8 cellular contexts compared by ENCODE assay signal in the genomic region with DNA sequence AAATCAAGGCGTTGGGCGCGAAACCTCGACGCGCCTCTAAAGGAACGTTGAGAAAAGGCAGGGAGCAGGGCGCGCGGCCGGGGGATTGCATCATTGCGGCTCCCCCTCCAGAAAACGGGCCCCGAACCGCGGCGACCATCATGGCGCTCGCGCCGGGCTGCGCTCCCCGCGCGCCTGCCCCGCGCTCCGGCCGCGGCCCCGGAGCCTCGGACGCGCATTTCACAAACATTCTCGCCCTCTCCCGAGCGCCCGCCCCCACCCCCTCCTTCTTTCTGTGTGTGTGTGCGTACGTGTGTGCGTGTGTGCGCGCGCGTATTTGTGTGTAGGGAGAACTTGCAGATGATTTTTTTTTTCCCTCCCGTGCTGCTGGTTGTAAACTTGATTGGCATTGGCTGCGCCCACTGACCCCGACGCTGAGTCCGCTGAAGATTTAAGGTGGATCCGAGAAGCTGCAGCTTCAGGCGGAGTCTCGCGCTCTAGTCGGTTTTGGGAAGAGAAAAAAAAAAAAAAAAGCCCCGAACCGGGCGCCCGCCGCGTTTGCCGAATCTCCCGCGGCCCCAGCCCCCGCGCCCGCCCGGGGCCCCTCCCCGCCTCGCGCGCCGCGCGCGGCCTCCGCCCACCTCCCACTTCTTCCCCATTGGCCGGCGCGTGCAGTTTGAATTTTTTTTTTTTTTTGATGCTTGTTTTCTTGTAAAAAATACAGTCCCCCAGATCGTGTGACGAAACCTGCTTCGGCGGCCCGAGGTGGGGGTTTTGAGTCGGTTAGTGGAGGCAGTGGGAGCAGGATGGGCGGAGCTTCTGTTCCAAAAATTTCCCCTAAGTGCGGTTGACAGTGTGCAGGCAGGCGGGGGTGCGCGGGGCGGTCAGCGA. TPM values are rescaled to one million over a fixed set of nuclear protein-coding genes. Genes with fewer than 3 reads are reported as not detected.
DNase-seq lines count a peak whose midpoint lies in the region; ATAC-seq and TF ChIP-seq lines count a peak whose summit lies in the region.

No MANE protein-coding gene starts in this region.

- DNase-seq in NCI-H524 treated with DMSO at 0.1 percent for 48 hours (lab: John Stamatoyannopoulos, UW) (peak; percentile 80), cortex of kidney (lab: John Stamatoyannopoulos, UW) (peak; percentile 25), left lung (peak; percentile 95 to 96)
- DNase-seq in activated CD4-positive, alpha-beta T cell treated with anti-CD3 and anti-CD28 coated beads, Interleukin-2, amount 10 ng/mL, durations not matched to agents 7 days and 5 days = peak; percentile 97
- DNase-seq in stimulated activated CD4-positive, alpha-beta T cell treated with anti-CD3 and anti-CD28 coated beads, Interleukin-2, amount 100 ng/mL, for 4 hours (ENCODE audit: low read depth) = peak; percentile 87

- intact Hi-C loops in left lung (cut with DNase I) = no loop called here

- no peaks in the 10 kb centered on the region for H3K9me3 Mint-ChIP-seq in activated CD4-positive, alpha-beta T cell treated with anti-CD3 and anti-CD28 coated beads, Interleukin-2, amount 10 ng/mL, durations not matched to agents 7 days and 5 days

- H3K27me3 ChIP-seq in BLaER1 = no peaks in the 10 kb centered on the region
- H3K27me3 ChIP-seq in left lung = no peaks in the 10 kb centered on the region

- no peaks in the 10 kb centered on the region for H3K9me3 ChIP-seq in BLaER1
- H3K9me3 ChIP-seq in left lung = no peaks in the 10 kb centered on the region

- H3K27me3 Mint-ChIP-seq in activated CD4-positive, alpha-beta T cell treated with anti-CD3 and anti-CD28 coated beads, Interleukin-2, amount 10 ng/mL, durations not matched to agents 7 days and 5 days = no peaks in the 10 kb centered on the region

- H3K36me3 ChIP-seq in BLaER1 = peaks cover 23% of the 10 kb centered on the region; the same call in 1 of the 2 replicates
- H3K36me3 ChIP-seq in left lung = peaks cover 0 to 18% of the 10 kb centered on the region in 2 donors

- H3K4me1 ChIP-seq in BLaER1 = peaks cover 51% of the 10 kb centered on the region
- peaks cover 8 to 48% of the 10 kb centered on the region in 2 donors for H3K4me1 ChIP-seq in left lung

- peak overlapping the region; percentile 100 for H3K27ac ChIP-seq in BLaER1
- H3K27ac ChIP-seq in left lung = peak overlapping the region; percentile 99 to 100

- H3K4me1 Mint-ChIP-seq in activated CD4-positive, alpha-beta T cell treated with anti-CD3 and anti-CD28 coated beads, Interleukin-2, amount 10 ng/mL, durations not matched to agents 7 days and 5 days = peaks cover 32% of the 10 kb centered on the region

- H3K4me3 Mint-ChIP-seq in activated CD4-positive, alpha-beta T cell treated with anti-CD3 and anti-CD28 coated beads, Interleukin-2, amount 10 ng/mL, durations not matched to agents 7 days and 5 days = peak overlapping the region; percentile 95

- H3K27ac Mint-ChIP-seq in activated CD4-positive, alpha-beta T cell treated with anti-CD3 and anti-CD28 coated beads, Interleukin-2, amount 10 ng/mL, durations not matched to agents 7 days and 5 days = peak overlapping the region; percentile 98

- H3K4me3 ChIP-seq in BLaER1 (peak overlapping the region; percentile 96), left lung (peak overlapping the region; percentile 71 to 90)

- peak; percentile 68 for ATAC-seq in GM19324 (IDR thresholded peaks at IDR 0.05; ENCODE audit: low FRiP score, unreplicated experiment)
- peak; percentile 55 for ATAC-seq in HG03460 (IDR thresholded peaks at IDR 0.05; ENCODE audit: unreplicated experiment)
- ATAC-seq in left lung = peak; percentile 76

- peak overlapping the region; percentile 100 for H3K9ac ChIP-seq in BLaER1

- H4K20me1 ChIP-seq in BLaER1 = peaks cover 6% of the 10 kb centered on the region; the same call in 1 of the 2 replicates

- peak overlapping the region; percentile 95 for H3K4me2 ChIP-seq in BLaER1

- CTCF ChIA-PET in activated CD4-positive, alpha-beta T cell treated with anti-CD3 and anti-CD28 coated beads, Interleukin-2, amount 10 ng/mL, durations not matched to agents 7 days and 5 days (lab: Charles Lee) = interaction anchor here (0.6 to 4.5 kb wide), 6 partner anchors 9 to 217 kb away, joined by 3 to 25 read pairs (median 4); no protein-coding TSS in a partner anchor

- H3K36me3 Mint-ChIP-seq in activated CD4-positive, alpha-beta T cell treated with anti-CD3 and anti-CD28 coated beads, Interleukin-2, amount 10 ng/mL, durations not matched to agents 7 days and 5 days (ENCODE audit: low read depth) = peaks cover 67% of the 10 kb centered on the region

- no peak for TF ChIP-seq CTCF in left lung (IDR thresholded peaks at IDR 0.05)

- POLR2A ChIA-PET in activated CD4-positive, alpha-beta T cell treated with anti-CD3 and anti-CD28 coated beads, Interleukin-2, amount 10 ng/mL, durations not matched to agents 7 days and 5 days (lab: Charles Lee) = interaction anchor here (0.9 to 3.6 kb wide), 5 partner anchors 10 to 369 kb away, joined by 5 to 25 read pairs (median 10); partner anchors contain the start of gene BORCS5

RNA-seq across cellular contexts. Expression of gene CDKN1B, which starts 8.2 kb away (rescaled TPM):
- total RNA-seq in activated CD4-positive, alpha-beta T cell treated with anti-CD3 and anti-CD28 coated beads, Interleukin-2, amount 10 ng/mL, durations not matched to agents 7 days and 5 days = 100 to 1,000 TPM; 105 to 117 TPM
- total RNA-seq in left lung = 10 to 100 TPM; 36.8 to 43.1 TPM

RNA-seq across cellular contexts. Expression of gene GPR19, which starts 29.3 kb away (rescaled TPM):
- total RNA-seq in activated CD4-positive, alpha-beta T cell treated with anti-CD3 and anti-CD28 coated beads, Interleukin-2, amount 10 ng/mL, durations not matched to agents 7 days and 5 days = 1 to 10 TPM; 7.7 to 9.3 TPM
- total RNA-seq in left lung = under 1 TPM; 0.24 to 0.70 TPM

Comparison
In these comparisons a context has a peak if more than half of its experiments do, and no peak if none do; other contexts are left out.
1. Peak in every context shown above with its lines: DNase-seq, ATAC-seq, H3K4me3 ChIP-seq and H3K27ac ChIP-seq.
2. DNase-seq: peak in every context shown above with its lines; median percentile 97 in activated CD4-positive, alpha-beta T cell treated with anti-CD3 and anti-CD28 coated beads, Interleukin-2, amount 10 ng/mL, durations not matched to agents 7 days and 5 days; 96 in left lung; 87 in stimulated activated CD4-positive, alpha-beta T cell treated with anti-CD3 and anti-CD28 coated beads, Interleukin-2, amount 100 ng/mL, for 4 hours; 80 in NCI-H524 treated with DMSO at 0.1 percent for 48 hours; 25 in cortex of kidney.
3. RNA of gene GPR19, which starts 29.3 kb away (total RNA-seq): 7.7 to 9.3 TPM in activated CD4-positive, alpha-beta T cell treated with anti-CD3 and anti-CD28 coated beads, Interleukin-2, amount 10 ng/mL, durations not matched to agents 7 days and 5 days; 0.24 to 0.70 TPM in left lung; every median in the first group is over 4 times any median in the second.